Comparison of ENCODE assay signal across 21 cellular contexts in the genomic region with DNA sequence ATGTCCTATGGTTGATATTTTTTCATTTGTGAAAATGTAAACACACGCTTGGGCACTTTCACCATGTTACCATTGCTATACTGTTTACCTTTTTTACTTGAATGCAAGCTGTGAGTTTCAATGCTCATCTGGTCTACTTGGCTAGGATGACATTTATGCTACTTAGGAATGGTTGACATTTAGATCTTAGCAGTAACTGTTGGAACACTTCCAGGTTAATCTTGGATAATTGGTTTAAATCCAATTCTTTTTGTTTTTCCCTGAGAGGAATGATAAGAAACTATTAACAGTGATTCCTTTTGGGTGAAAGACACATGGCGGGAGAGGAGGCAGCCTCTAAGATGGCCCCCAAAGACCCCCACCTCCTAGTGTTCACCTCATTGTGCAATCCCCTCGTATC.
"Had no signal": no experiment of that assay in that cellular context is flagged by ENCODE, and none has a peak within 500 bp of the region (broad histone marks: within the 10 kb centered on the region; RNA-seq: fewer than 3 reads in every experiment).

No MANE protein-coding gene starts in this region.

- H3K9me3 ChIP-seq: breast epithelium, heart right ventricle, left lung, sigmoid colon, testis, upper lobe of left lung had no signal

- ATAC-seq: activated CD4-positive, CD25-positive, alpha-beta regulatory T cell treated with anti-CD3 and anti-CD28 coated beads, Interleukin-2, amount 50 U/mL, for 24 hours; activated T-cell treated with anti-CD3 and anti-CD28 coated beads, Interleukin-2, amount 50 U/mL, for 4 hours; heart right ventricle; left lung; stimulated activated effector memory CD8-positive, alpha-beta T cell treated with anti-CD3 and anti-CD28 coated beads, Interleukin-12 subunit alpha, Interleukin-12 subunit beta, amount 100 ng/mL, for 72 hours had no signal

- H3K4me1 ChIP-seq: breast epithelium, left lung, testis, upper lobe of left lung had no signal

- DNase-seq: activated CD4-positive, alpha-beta T cell treated with anti-CD3 and anti-CD28 coated beads, Interleukin-2, amount 50 U/mL, for 1 hour; activated CD8-positive, alpha-beta memory T cell treated with anti-CD3 and anti-CD28 coated beads, Interleukin-2, amount 50 U/mL, for 4 hours; activated effector memory CD4-positive, alpha-beta T cell treated with anti-CD3 and anti-CD28 coated beads, Interleukin-2, amount 50 U/mL, for 16 hours; activated naive CD4-positive, alpha-beta T cell treated with anti-CD3 and anti-CD28 coated beads, Interleukin-2, amount 50 U/mL, for 16 hours; activated T-cell treated with anti-CD3 and anti-CD28 coated beads, Interleukin-2, amount 50 U/mL, for 4 hours; cerebellar nuclear complex; cortex of kidney; heart right ventricle; left lung; mammary epithelial cell; midbrain; nephron progenitor cell; nucleus accumbens; sigmoid colon; stimulated activated CD4-positive, alpha-beta T cell treated with anti-CD3 and anti-CD28 coated beads, Interleukin-4, amount 100 ng/mL, for 24 hours; stomach; testis; upper lobe of left lung had no signal

- H3K4me3 ChIP-seq: breast epithelium, heart right ventricle, left lung, sigmoid colon, stomach, testis, upper lobe of left lung had no signal

- H3K27me3 ChIP-seq: breast epithelium, heart right ventricle, left lung, sigmoid colon, stomach, testis, upper lobe of left lung had no signal

- H3K36me3 ChIP-seq: breast epithelium, heart right ventricle, left lung, sigmoid colon, stomach, upper lobe of left lung had no signal

- H3K27ac ChIP-seq: breast epithelium, heart right ventricle, left lung, sigmoid colon, stomach, testis, upper lobe of left lung had no signal
